In the genomic region with DNA sequence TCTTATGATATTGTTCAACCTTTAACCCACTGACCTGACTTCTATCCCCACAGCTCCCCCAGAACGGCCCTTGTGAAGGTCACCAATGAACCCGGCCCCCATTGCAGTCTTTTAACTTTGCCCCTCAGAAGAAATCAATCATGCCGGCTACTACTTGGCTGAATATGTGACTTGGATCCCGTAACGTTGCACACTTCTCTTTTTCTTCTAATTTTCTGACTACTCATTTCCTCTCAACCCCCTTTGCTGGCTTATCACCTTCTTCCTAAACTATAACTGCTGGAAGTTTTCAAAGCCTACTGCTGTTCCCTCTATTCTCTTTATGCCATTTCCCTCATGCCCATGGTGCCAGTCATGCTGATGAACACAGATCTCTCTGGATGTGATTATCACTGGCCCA, we compare ENCODE assay signal across 18 cellular contexts.
DNase-seq lines count a peak whose midpoint lies in the region; ATAC-seq and TF ChIP-seq lines count a peak whose summit lies in the region.
"Had no signal": no experiment of that assay in that cellular context is flagged by ENCODE, and none has a peak within 500 bp of the region (broad histone marks: within the 10 kb centered on the region; RNA-seq: fewer than 3 reads in every experiment).

No MANE protein-coding gene starts in this region.

- H3K9me3 ChIP-seq in Caco-2, result no peaks in the 10 kb centered on the region
- H3K9me3 ChIP-seq: neutrophil, right lobe of liver, tibial nerve had no signal

- TF ChIP-seq CTCF in Caco-2 (IDR thresholded peaks at IDR 0.05; ENCODE audit: insufficient read depth in 1 of 2, low read depth in 1 of 2, low read length in 1 of 2, severe bottlenecking in 1 of 2, unreplicated experiment in 1 of 2), result no peak

- no peak overlapping the region for H3K4me3 Mint-ChIP-seq in immature natural killer cell
- H3K4me3 Mint-ChIP-seq in Caco-2 (ENCODE audit: unreplicated experiment), result no peak overlapping the region
- H3K4me3 Mint-ChIP-seq: CD4-positive, CD25-positive, alpha-beta regulatory T cell had no signal

- H3K27ac Mint-ChIP-seq in immature natural killer cell (no peak overlapping the region), Caco-2 (ENCODE audit: unreplicated experiment) (no peak overlapping the region)
- H3K27ac Mint-ChIP-seq: CD4-positive, CD25-positive, alpha-beta regulatory T cell had no signal

- BruUV-seq in Caco-2 (replicated peaks; lab: Mats Ljungman, UMichigan), result no TSS peak

- no peaks in the 10 kb centered on the region for H3K4me1 Mint-ChIP-seq in immature natural killer cell
- H3K4me1 Mint-ChIP-seq in Caco-2 (ENCODE audit: low read depth, unreplicated experiment), result peaks cover 19% of the 10 kb centered on the region
- H3K4me1 Mint-ChIP-seq: CD4-positive, CD25-positive, alpha-beta regulatory T cell had no signal

- no peaks in the 10 kb centered on the region for H3K36me3 Mint-ChIP-seq in immature natural killer cell
- peaks cover 5% of the 10 kb centered on the region for H3K36me3 Mint-ChIP-seq in Caco-2 (ENCODE audit: insufficient read depth, unreplicated experiment)
- H3K36me3 Mint-ChIP-seq: CD4-positive, CD25-positive, alpha-beta regulatory T cell had no signal

- peaks cover 40% of the 10 kb centered on the region for H3K4me1 ChIP-seq in Caco-2
- H3K4me1 ChIP-seq: tibial nerve had no signal

- POLR2A ChIA-PET in Caco-2 (lab: Charles Lee), result no interaction called here

- intact Hi-C loops in Caco-2 (cut with micrococcal nuclease; ENCODE audit: unreplicated experiment), result no loop called here

- H3K27me3 ChIP-seq in Caco-2 (replicated peaks; ENCODE audit: control insufficient read depth, insufficient read depth, low read length), result no peaks in the 10 kb centered on the region
- H3K27me3 ChIP-seq: neutrophil, right lobe of liver, tibial nerve had no signal

- DNase-seq in NOMO-1 (lab: John Stamatoyannopoulos, UW; ENCODE audit: unreplicated experiment in 2 of 2) (peak; percentile 54 to 81), immature natural killer cell (no peak), GOT3 (lab: John Stamatoyannopoulos, UW) (no peak), Caco-2 (no peak)
- DNase-seq: activated CD8-positive, alpha-beta memory T cell treated with anti-CD3 and anti-CD28 coated beads for 24 hours; activated effector memory CD4-positive, alpha-beta T cell treated with Interleukin-2 at 50 U/mL for 16 hours; CD4-positive, CD25-positive, alpha-beta regulatory T cell; cortex of kidney; NCI-H2081; right lobe of liver; SHP77 treated with DMSO at 0.1 percent for 48 hours; stimulated activated CD4-positive, alpha-beta T cell treated with anti-CD3 and anti-CD28 coated beads, Interleukin-4, amount 100 ng/mL, for 1 hour; T-helper 9 cell had no signal

- CTCF ChIA-PET in Caco-2 (lab: Charles Lee), result no interaction called here

- H3K27me3 Mint-ChIP-seq in immature natural killer cell (ENCODE audit: low read depth in 3 of 3) (peaks cover 1 to 9% (median 6%) of the 10 kb centered on the region in 3 donors), Caco-2 (ENCODE audit: insufficient read depth, unreplicated experiment) (no peaks in the 10 kb centered on the region)

- H3K36me3 ChIP-seq in Caco-2 (ENCODE audit: control insufficient read depth, insufficient read depth, low read length), result no peaks in the 10 kb centered on the region
- H3K36me3 ChIP-seq: neutrophil, right lobe of liver, tibial nerve had no signal

- H3K9me3 Mint-ChIP-seq in immature natural killer cell (no peaks in the 10 kb centered on the region), Caco-2 (ENCODE audit: unreplicated experiment) (no peaks in the 10 kb centered on the region)

- peak; percentile 33 for ATAC-seq in GM21360 (IDR thresholded peaks at IDR 0.05; ENCODE audit: unreplicated experiment)
- peak; percentile 21 for ATAC-seq in HG02885 (IDR thresholded peaks at IDR 0.05; ENCODE audit: poor library complexity, unreplicated experiment)
- ATAC-seq in GM18858 (IDR thresholded peaks at IDR 0.05; ENCODE audit: unreplicated experiment), result no peak
- ATAC-seq: right lobe of liver had no signal

- H3K4me3 ChIP-seq in Caco-2 (ENCODE audit: low read depth, low read length), result no peak overlapping the region
- H3K4me3 ChIP-seq: right lobe of liver, tibial nerve had no signal

Comparison
In these comparisons a context has a peak if more than half of its experiments do, and no peak if none do; other contexts are left out.
1. DNase-seq: peak in NOMO-1 (2 of 2); none in immature natural killer cell (0 of 3), GOT3 (single experiment) and Caco-2 (0 of 2).